Comparison of ENCODE assay signal across 26 cellular contexts in the genomic region with DNA sequence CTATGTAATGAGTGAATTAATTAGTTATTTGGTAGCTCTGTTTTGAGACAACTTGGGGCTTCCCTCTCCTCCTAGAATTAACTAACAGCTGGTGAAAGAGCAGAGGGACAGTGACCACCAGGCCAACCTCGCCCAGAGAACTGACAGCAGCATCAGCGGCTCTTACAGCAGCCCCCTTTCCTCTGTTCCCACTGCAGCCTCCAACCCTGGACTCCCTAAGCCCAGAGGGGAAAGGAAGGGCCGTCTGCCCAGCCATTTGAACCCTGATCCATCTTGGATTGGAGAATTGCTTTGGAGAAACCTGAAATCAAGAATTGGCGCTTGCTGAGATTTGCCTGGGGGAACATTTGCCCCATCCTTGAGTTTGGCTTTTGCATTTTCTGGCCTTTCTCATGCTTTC. TPM values are rescaled to one million over a fixed set of nuclear protein-coding genes. Genes with fewer than 3 reads are reported as not detected.
"Had no signal": no experiment of that assay in that cellular context is flagged by ENCODE, and none has a peak within 500 bp of the region (broad histone marks: within the 10 kb centered on the region; RNA-seq: fewer than 3 reads in every experiment).

No MANE protein-coding gene starts in this region.

- H3K27me3 ChIP-seq: foreskin keratinocyte, heart left ventricle, hepatocyte, thyroid gland had no signal

- H3K27me3 Mint-ChIP-seq: central memory CD8-positive, alpha-beta T cell; progenitor cell of endocrine pancreas had no signal

- H2AFZ ChIP-seq: hepatocyte, parathyroid adenoma had no signal

- H3K4me3 ChIP-seq: gastroesophageal sphincter, heart left ventricle, hepatocyte, left lung, smooth muscle cell, thyroid gland had no signal

- H3K27ac Mint-ChIP-seq: effector memory CD8-positive, alpha-beta T cell; nephron progenitor cell; progenitor cell of endocrine pancreas; stimulated activated naive CD8-positive, alpha-beta T cell treated with anti-CD3 and anti-CD28 coated beads, Interleukin-15, amount 100 ng/mL, for 72 hours had no signal

- H3K4me1 ChIP-seq: gastroesophageal sphincter had no signal

- DNase-seq: cortex of kidney; effector memory CD8-positive, alpha-beta T cell; foreskin keratinocyte; heart left ventricle; left cardiac atrium; left lung; mesenchymal stem cell; midbrain; naive thymus-derived CD8-positive, alpha-beta T cell; nephron progenitor cell; stimulated activated CD4-positive, alpha-beta T cell treated with anti-CD3 and anti-CD28 coated beads, Interleukin-12 subunit alpha, Interleukin-12 subunit beta, amount 100 ng/mL, for 4 hours; stimulated activated CD4-positive, alpha-beta T cell treated with anti-CD3 and anti-CD28 coated beads, Interleukin-1b, Interleukin-23, amount 100 ng/mL, for 48 hours; stimulated activated CD4-positive, alpha-beta T cell treated with anti-CD3 and anti-CD28 coated beads, Interleukin-4, amount 100 ng/mL, for 1 hour; stimulated activated CD8-positive, alpha-beta memory T cell treated with anti-CD3 and anti-CD28 coated beads, Interleukin-4, amount 100 ng/mL, for 48 hours; stimulated activated naive CD4-positive, alpha-beta T cell; stimulated activated naive CD8-positive, alpha-beta T cell treated with anti-CD3 and anti-CD28 coated beads, Interleukin-15, amount 100 ng/mL, for 72 hours; thyroid gland; trophoblast cell had no signal

- H3K36me3 ChIP-seq: gastroesophageal sphincter, heart left ventricle, left lung, neutrophil, thyroid gland had no signal

- H3K27ac ChIP-seq: foreskin keratinocyte, gastroesophageal sphincter, heart left ventricle, hepatocyte, left lung, neutrophil, parathyroid adenoma, thyroid gland had no signal

- H3K79me2 ChIP-seq: hepatocyte, parathyroid adenoma had no signal

- H3K9me3 Mint-ChIP-seq: central memory CD8-positive, alpha-beta T cell; effector memory CD8-positive, alpha-beta T cell; naive thymus-derived CD8-positive, alpha-beta T cell; nephron progenitor cell; stimulated activated naive CD8-positive, alpha-beta T cell treated with anti-CD3 and anti-CD28 coated beads, Interleukin-15, amount 100 ng/mL, for 72 hours had no signal

- H3K4me3 Mint-ChIP-seq: central memory CD8-positive, alpha-beta T cell; effector memory CD8-positive, alpha-beta T cell; naive thymus-derived CD8-positive, alpha-beta T cell; nephron progenitor cell; stimulated activated naive CD8-positive, alpha-beta T cell treated with anti-CD3 and anti-CD28 coated beads, Interleukin-15, amount 100 ng/mL, for 72 hours had no signal

- H3K36me3 Mint-ChIP-seq: naive thymus-derived CD8-positive, alpha-beta T cell had no signal

- H3K9me3 ChIP-seq: gastroesophageal sphincter, heart left ventricle, left lung, neutrophil, thyroid gland had no signal

- H3K4me2 ChIP-seq: hepatocyte, smooth muscle cell had no signal

RNA-seq across cellular contexts. Expression of a gene that starts 45.5 kb away (rescaled TPM):
- total RNA-seq: fibroblast of lung had no signal
